In genomic region chr15:77012868-77013267, GRCh38 we compare ENCODE assay signal across 11 cellular contexts. TPM values are rescaled to one million over a fixed set of nuclear protein-coding genes. Genes with fewer than 3 reads are reported as not detected.
DNase-seq lines count a peak whose midpoint lies in the region; ATAC-seq and TF ChIP-seq lines count a peak whose summit lies in the region.
"Had no signal": no experiment of that assay in that cellular context is flagged by ENCODE, and none has a peak within 500 bp of the region (broad histone marks: within the 10 kb centered on the region; RNA-seq: fewer than 3 reads in every experiment).

No MANE protein-coding gene starts in this region.

- H3K9me3 Mint-ChIP-seq in CD4-positive, CD25-positive, alpha-beta regulatory T cell, result no peaks in the 10 kb centered on the region
- H3K9me3 Mint-ChIP-seq: WTC11 had no signal

- no peaks in the 10 kb centered on the region for H3K27me3 ChIP-seq in CD4-positive, CD25-positive, alpha-beta regulatory T cell (ENCODE audit: control insufficient read depth, insufficient read depth, low read length)

- DNase-seq in CD4-positive, CD25-positive, alpha-beta regulatory T cell, result peak in 2 of 3 donors; percentile 54 to 73
- DNase-seq in activated CD8-positive, alpha-beta memory T cell treated with anti-CD3 and anti-CD28 coated beads, Interleukin-2, amount 50 U/mL, for 4 hours, result peak; percentile 52
- DNase-seq in mucosa of descending colon (peak in 1 of 3 donors; percentile 59), ureter (ENCODE audit: low spot score) (no peak), NCI-H446 treated with DMSO at 0.1 percent for 48 hours (lab: John Stamatoyannopoulos, UW) (no peak)
- DNase-seq: NCI-H1092, NCI-H526 treated with DMSO at 0.1 percent for 48 hours had no signal

- intact Hi-C loops in mucosa of descending colon (cut with DNase I, micrococcal nuclease), result no loop called here

- peak overlapping the region; percentile 82 to 94 (median 93) for H3K27ac Mint-ChIP-seq in CD4-positive, CD25-positive, alpha-beta regulatory T cell
- H3K27ac Mint-ChIP-seq: WTC11 had no signal

- peak overlapping the region; percentile 80 to 88 (median 82) for H3K4me3 Mint-ChIP-seq in CD4-positive, CD25-positive, alpha-beta regulatory T cell
- H3K4me3 Mint-ChIP-seq: WTC11 had no signal

- TF ChIP-seq CTCF in mucosa of descending colon (IDR thresholded peaks at IDR 0.05), result no peak

- H3K9me3 ChIP-seq in CD4-positive, CD25-positive, alpha-beta regulatory T cell (ENCODE audit: control insufficient read depth in 2 of 2, low read length in 2 of 2), result no peaks in the 10 kb centered on the region
- H3K9me3 ChIP-seq in mucosa of descending colon, result no peaks in the 10 kb centered on the region

- peaks cover 80% of the 10 kb centered on the region for H3K4me1 ChIP-seq in CD4-positive, CD25-positive, alpha-beta regulatory T cell (ENCODE audit: control insufficient read depth, insufficient read depth, low read length, poor library complexity, severe bottlenecking)
- no peaks in the 10 kb centered on the region for H3K4me1 ChIP-seq in mucosa of descending colon (ENCODE audit: low read depth)

- H3K27ac ChIP-seq in CD4-positive, CD25-positive, alpha-beta regulatory T cell (ENCODE audit: insufficient read depth, low read length, poor library complexity, severe bottlenecking), result peak overlapping the region; percentile 72

- peaks cover 15% of the 10 kb centered on the region for H3K36me3 ChIP-seq in CD4-positive, CD25-positive, alpha-beta regulatory T cell (ENCODE audit: control insufficient read depth, insufficient read depth, low read length)
- no peaks in the 10 kb centered on the region for H3K36me3 ChIP-seq in mucosa of descending colon (ENCODE audit: low read depth)

- H3K4me1 Mint-ChIP-seq in CD4-positive, CD25-positive, alpha-beta regulatory T cell, result peaks cover 7 to 78% (median 45%) of the 10 kb centered on the region in 4 donors
- H3K4me1 Mint-ChIP-seq: WTC11 had no signal

- peak; percentile 64 to 67 for ATAC-seq in CD4-positive, CD25-positive, alpha-beta regulatory T cell (ENCODE audit: low read depth in 2 of 2)
- ATAC-seq in HG03342 (IDR thresholded peaks at IDR 0.05; ENCODE audit: unreplicated experiment), result peak; percentile 41
- peak; percentile 55 for ATAC-seq in mucosa of descending colon
- no peak for ATAC-seq in GM19395 (IDR thresholded peaks at IDR 0.05; ENCODE audit: unreplicated experiment)
- no peak for ATAC-seq in GM21367 (IDR thresholded peaks at IDR 0.05; ENCODE audit: unreplicated experiment)
- ATAC-seq: WTC11 had no signal

- peaks cover 11% of the 10 kb centered on the region for H3K36me3 Mint-ChIP-seq in CD4-positive, CD25-positive, alpha-beta regulatory T cell
- H3K36me3 Mint-ChIP-seq: WTC11 had no signal

- no peaks in the 10 kb centered on the region for H3K27me3 Mint-ChIP-seq in CD4-positive, CD25-positive, alpha-beta regulatory T cell

- peak overlapping the region; percentile 47 for H3K4me3 ChIP-seq in CD4-positive, CD25-positive, alpha-beta regulatory T cell (ENCODE audit: low read depth, low read length)
- no peak overlapping the region for H3K4me3 ChIP-seq in mucosa of descending colon

RNA-seq across cellular contexts. Expression of gene PSTPIP1, which starts 17.9 kb away (rescaled TPM):
- 169 TPM for total RNA-seq in CD4-positive, CD25-positive, alpha-beta regulatory T cell
- 10 to 100 TPM; 41.3 to 69.2 (median 45.7) TPM for polyA plus RNA-seq in CD4-positive, CD25-positive, alpha-beta regulatory T cell
- total RNA-seq in mucosa of descending colon (1 to 10 TPM; 4.4 to 8.2 (median 6.3) TPM), ureter (12.3 TPM)

RNA-seq across cellular contexts. Expression of gene TSPAN3, which starts 58.0 kb away (rescaled TPM):
- total RNA-seq in CD4-positive, CD25-positive, alpha-beta regulatory T cell, result 5.4 TPM
- 10 to 100 TPM; 19.2 to 31.0 (median 27.2) TPM for polyA plus RNA-seq in CD4-positive, CD25-positive, alpha-beta regulatory T cell
- total RNA-seq in mucosa of descending colon (100 to 1,000 TPM; 419 to 945 (median 666) TPM), ureter (166 TPM)

Comparison
In these comparisons a context has a peak if more than half of its experiments do, and no peak if none do; other contexts are left out.
1. ATAC-seq: peak in CD4-positive, CD25-positive, alpha-beta regulatory T cell (2 of 2), HG03342 (single experiment) and mucosa of descending colon (single experiment); none in GM19395 (single experiment) and GM21367 (single experiment).
2. DNase-seq: peak in CD4-positive, CD25-positive, alpha-beta regulatory T cell (2 of 3) and activated CD8-positive, alpha-beta memory T cell treated with anti-CD3 and anti-CD28 coated beads, Interleukin-2, amount 50 U/mL, for 4 hours (single experiment); none in ureter (single experiment) and NCI-H446 treated with DMSO at 0.1 percent for 48 hours (single experiment).
3. RNA of gene PSTPIP1, which starts 17.9 kb away (total RNA-seq): 169 TPM in CD4-positive, CD25-positive, alpha-beta regulatory T cell (single experiment); 12.3 TPM in ureter (single experiment) and 4.4 to 8.2 TPM in mucosa of descending colon; every median in the first group is over 10 times any median in the second.
4. RNA of gene TSPAN3, which starts 58.0 kb away (total RNA-seq): 419 to 945 TPM in mucosa of descending colon and 166 TPM in ureter (single experiment); 5.4 TPM in CD4-positive, CD25-positive, alpha-beta regulatory T cell (single experiment); every median in the first group is over 10 times any median in the second.